In genomic region chr12:49842519-49843352, GRCh38 we compare ENCODE assay signal across 8 cellular contexts. TPM values are rescaled to one million over a fixed set of nuclear protein-coding genes. Genes with fewer than 3 reads are reported as not detected.
DNase-seq lines count a peak whose midpoint lies in the region; ATAC-seq, FAIRE-seq and TF ChIP-seq lines count a peak whose summit lies in the region.

Gene BCDIN3D, minus strand, starts transcription at chr12:49843106. Its CDS starts 19 bp downstream, at chr12:49843087.

- peak within 1 kb of the TSS; percentile 14 to 60 (median 60) for H3K9ac ChIP-seq in H1 (replicated peaks in 1 of 4; ENCODE audit: extremely low read depth in 1 of 4, low read depth in 3 of 4, low read length in 3 of 4)

- POLR2A ChIA-PET in H1 (lab: Charles Lee; ENCODE audit: partially characterized antibody) = interaction anchor here (0.6 to 4.0 kb wide), 12 partner anchors 9 to 242 kb away, joined by 3 to 35 read pairs (median 4); partner anchors contain the start of genes NCKAP5L, SMARCD1 and TMBIM6

- no peaks in the 10 kb centered on the region for H3K79me1 ChIP-seq in H1 (ENCODE audit: low read depth, low read length)

- DNase-seq in COLO668 (lab: John Stamatoyannopoulos, UW; ENCODE audit: unreplicated experiment) (peak; percentile 88), HT1080 (ENCODE audit: low read depth) (peak; percentile 96), NOMO-1 (lab: John Stamatoyannopoulos, UW; ENCODE audit: unreplicated experiment in 2 of 2) (peak; percentile 90 to 91), H1 (ENCODE audit: low read depth in 1 of 2, low spot score in 2 of 2) (peak in 1 of 2 experiments; percentile 83), mesothelial cell of epicardium (ENCODE audit: low spot score in 2 of 2, unreplicated experiment in 2 of 2) (peak; percentile 79 to 89)
- peak; percentile 94 for DNase-seq in activated CD8-positive, alpha-beta memory T cell treated with anti-CD3 and anti-CD28 coated beads, Interleukin-2, amount 10 ng/mL, durations not matched to agents 7 days and 5 days
- peak; percentile 84 to 85 for DNase-seq in stimulated activated CD8-positive, alpha-beta memory T cell treated with anti-CD3 and anti-CD28 coated beads, Interleukin-15, amount 100 ng/mL, for 4 hours (ENCODE audit: low read depth in 2 of 2)

- H4K5ac ChIP-seq in H1 (ENCODE audit: insufficient read length, low read depth, low read length) = peak within 1 kb of the TSS; percentile 71

- H3K14ac ChIP-seq in H1 (ENCODE audit: insufficient read length) = no peak within 1 kb of the TSS

- no peak for TF ChIP-seq RAD21 in H1 (IDR thresholded peaks at IDR 0.05 in 1 of 2, conservative IDR thresholded peaks at IDR 0.05 in 1 of 2; ENCODE audit: low read depth in 2 of 2, low read length in 2 of 2)

- no peak for TF ChIP-seq CTCF in H1 (IDR thresholded peaks at IDR 0.05; ENCODE audit: control extremely low read depth in 1 of 3, insufficient read depth in 1 of 3, low read depth in 1 of 3, low read length in 3 of 3)
- TF ChIP-seq CTCF in mesothelial cell of epicardium (IDR thresholded peaks at IDR 0.05; ENCODE audit: unreplicated experiment) = no peak

- TF ChIP-seq EP300 in H1 (IDR thresholded peaks at IDR 0.05; ENCODE audit: borderline replicate concordance in 1 of 2, low read depth in 2 of 2, low read length in 2 of 2) = no peak

- H3K27me3 Mint-ChIP-seq in activated CD8-positive, alpha-beta memory T cell treated with anti-CD3 and anti-CD28 coated beads, Interleukin-2, amount 10 ng/mL, durations not matched to agents 7 days and 5 days = no peaks in the 10 kb centered on the region
- peaks cover 21% of the 10 kb centered on the region for H3K27me3 Mint-ChIP-seq in mesothelial cell of epicardium (ENCODE audit: low read depth)

- H4K8ac ChIP-seq in H1 (ENCODE audit: extremely low read depth, insufficient read depth, low read length) = peak within 1 kb of the TSS; percentile 54; the same call in 1 of the 2 replicates

- no peak within 1 kb of the TSS for H3K4ac ChIP-seq in H1 (replicated peaks; ENCODE audit: insufficient read length, low read depth, low read length)

- H2AK5ac ChIP-seq in H1 (ENCODE audit: low read depth, low read length) = no peak within 1 kb of the TSS

- no peaks in the 10 kb centered on the region for H3K27me3 ChIP-seq in H1 (replicated peaks in 1 of 4; ENCODE audit: control insufficient read depth in 3 of 4, extremely low read depth in 1 of 4, insufficient read depth in 3 of 4, low read length in 3 of 4)

- H3K56ac ChIP-seq in H1 (replicated peaks; ENCODE audit: insufficient read length, low read depth, low read length) = peak within 1 kb of the TSS; percentile 24

- peak within 1 kb of the TSS; percentile 67 to 84 for H3K4me2 ChIP-seq in H1 (ENCODE audit: insufficient read depth in 1 of 2, low read depth in 2 of 2, low read length in 2 of 2)

- H2BK15ac ChIP-seq in H1 (ENCODE audit: low read length) = no peak within 1 kb of the TSS

- H3K9me3 Mint-ChIP-seq in activated CD8-positive, alpha-beta memory T cell treated with anti-CD3 and anti-CD28 coated beads, Interleukin-2, amount 10 ng/mL, durations not matched to agents 7 days and 5 days (ENCODE audit: low read depth) = no peaks in the 10 kb centered on the region
- no peaks in the 10 kb centered on the region for H3K9me3 Mint-ChIP-seq in mesothelial cell of epicardium

- H2BK5ac ChIP-seq in H1 (ENCODE audit: low read depth, low read length) = peak within 1 kb of the TSS; percentile 68

- H3K79me2 ChIP-seq in H1 (ENCODE audit: control insufficient read depth in 1 of 2, insufficient read depth in 2 of 2, low read length in 2 of 2) = no peaks in the 10 kb centered on the region; a peak in 1 of 4 replicates

- peak within 1 kb of the TSS; percentile 62 for H3K27ac ChIP-seq in H1 (ENCODE audit: low read depth, low read length)

- FAIRE-seq in H1 (lab: Jason Lieb, UNC) = no peak

- H3K4me1 Mint-ChIP-seq in activated CD8-positive, alpha-beta memory T cell treated with anti-CD3 and anti-CD28 coated beads, Interleukin-2, amount 10 ng/mL, durations not matched to agents 7 days and 5 days = peaks cover 37% of the 10 kb centered on the region
- peaks cover 20% of the 10 kb centered on the region for H3K4me1 Mint-ChIP-seq in mesothelial cell of epicardium

- H2AFZ ChIP-seq in H1 (ENCODE audit: low read length) = peak within 1 kb of the TSS; percentile 82

- peaks cover 4% of the 10 kb centered on the region for H3K36me3 Mint-ChIP-seq in activated CD8-positive, alpha-beta memory T cell treated with anti-CD3 and anti-CD28 coated beads, Interleukin-2, amount 10 ng/mL, durations not matched to agents 7 days and 5 days
- no peaks in the 10 kb centered on the region for H3K36me3 Mint-ChIP-seq in mesothelial cell of epicardium

- H3K18ac ChIP-seq in H1 (ENCODE audit: extremely low read depth, low read length) = peak within 1 kb of the TSS; percentile 81

- H3K4me3 ChIP-seq in H1 (ENCODE audit: extremely low read depth in 1 of 4, insufficient read depth in 2 of 4, low read depth in 3 of 4, low read length in 4 of 4) = peak within 1 kb of the TSS; percentile 63 to 90 (median 84)

- CTCF ChIA-PET in activated CD8-positive, alpha-beta memory T cell treated with anti-CD3 and anti-CD28 coated beads, Interleukin-2, amount 10 ng/mL, durations not matched to agents 7 days and 5 days (lab: Charles Lee) = interaction anchor here (0.7 to 2.6 kb wide), 10 partner anchors 10 to 228 kb away, joined by 3 to 10 read pairs (median 4); partner anchors contain the start of genes NCKAP5L and TMBIM6
- CTCF ChIA-PET in H1 (lab: Charles Lee; ENCODE audit: partially characterized antibody) = interaction anchor here (1.2 to 5.0 kb wide), 7 partner anchors 12 to 228 kb away, joined by 3 to 75 read pairs (median 7); no protein-coding TSS in a partner anchor

- no peak within 1 kb of the TSS for H2BK120ac ChIP-seq in H1 (replicated peaks; ENCODE audit: low read depth, low read length)

- peaks cover 2 to 5% (median 4%) of the 10 kb centered on the region in 4 experiments; a peak in 4 of 7 replicates for H3K4me1 ChIP-seq in H1 (replicated peaks in 1 of 4; ENCODE audit: control insufficient read depth in 3 of 4, insufficient read depth in 4 of 4, low read length in 3 of 4)

- H3K36me3 ChIP-seq in H1 (ENCODE audit: control insufficient read depth in 2 of 4, insufficient read depth in 4 of 4, low read length in 3 of 4) = no peaks in the 10 kb centered on the region

- no peaks in the 10 kb centered on the region for H3K9me3 ChIP-seq in H1 (ENCODE audit: insufficient read depth in 2 of 2, low read depth in 1 of 2, low read length in 1 of 2)

- H3K23ac ChIP-seq in H1 (ENCODE audit: insufficient read length) = no peak within 1 kb of the TSS

- H4K20me1 ChIP-seq in H1 (replicated peaks in 1 of 2; ENCODE audit: control insufficient read depth in 1 of 2, insufficient read depth in 2 of 2, low read length in 2 of 2) = peaks cover 0 to 1% of the 10 kb centered on the region in 2 experiments

- H3K27ac Mint-ChIP-seq in activated CD8-positive, alpha-beta memory T cell treated with anti-CD3 and anti-CD28 coated beads, Interleukin-2, amount 10 ng/mL, durations not matched to agents 7 days and 5 days = peak within 1 kb of the TSS; percentile 90
- peak within 1 kb of the TSS; percentile 99 for H3K27ac Mint-ChIP-seq in mesothelial cell of epicardium

- H2BK12ac ChIP-seq in H1 (ENCODE audit: low read depth, low read length) = no peak within 1 kb of the TSS

- H2BK20ac ChIP-seq in H1 (ENCODE audit: low read length) = no peak within 1 kb of the TSS

- ATAC-seq in GM21367 (IDR thresholded peaks at IDR 0.05; ENCODE audit: unreplicated experiment) = peak; percentile 70
- peak; percentile 96 for ATAC-seq in activated CD8-positive, alpha-beta memory T cell treated with anti-CD3 and anti-CD28 coated beads, Interleukin-2, amount 10 ng/mL, durations not matched to agents 7 days and 5 days

- peak in 1 of 2 experiments; percentile 80; a peak in 2 of 3 replicates for TF ChIP-seq POLR2A in H1 (IDR thresholded peaks at IDR 0.05; ENCODE audit: control extremely low read depth in 1 of 2, low read depth in 2 of 2, low read length in 2 of 2)

- peaks cover 4% of the 10 kb centered on the region; the same call in 1 of the 2 replicates for H3K23me2 ChIP-seq in H1 (ENCODE audit: low read depth, low read length)

- peak within 1 kb of the TSS; percentile 29 for H4K91ac ChIP-seq in H1 (replicated peaks; ENCODE audit: insufficient read length, low read length)

- 2% methylated on average over 51 of the region's 55 CpGs; no CpG with 5 or more reads in 1 of the 2 experiments for WGBS in H1 (ENCODE audit: extremely low coverage in 1 of 2, insufficient coverage in 1 of 2, insufficient read length in 1 of 2, insufficient replicate concordance in 2 of 2, low coverage in 1 of 2, low lambda C conversion rate in 2 of 2, missing lambda C conversion rate in 1 of 2), 2 experiments

- peak within 1 kb of the TSS; percentile 91 for H3K4me3 Mint-ChIP-seq in activated CD8-positive, alpha-beta memory T cell treated with anti-CD3 and anti-CD28 coated beads, Interleukin-2, amount 10 ng/mL, durations not matched to agents 7 days and 5 days
- peak within 1 kb of the TSS; percentile 90 for H3K4me3 Mint-ChIP-seq in mesothelial cell of epicardium

TF ChIP-seq in H1, 55 proteins besides CTCF, POLR2A, EP300 and RAD21 (continues in another document):
- peak; percentile 52 to 81; a peak in 2 of 4 replicates for TF ChIP-seq HDAC2 (IDR thresholded peaks at IDR 0.05; ENCODE audit: borderline replicate concordance in 1 of 2, low read depth in 2 of 2, low read length in 2 of 2)
- peak; percentile 16; the same call in 1 of the 2 replicates for TF ChIP-seq NRF1 (IDR thresholded peaks at IDR 0.05; ENCODE audit: low read depth, low read length)
- TF ChIP-seq BACH1 (IDR thresholded peaks at IDR 0.05; ENCODE audit: low read length) = peak; percentile 77
- TF ChIP-seq TAF7 (optimal IDR thresholded peaks at IDR 0.05; ENCODE audit: borderline replicate concordance, low read depth, low read length) = no peak

RNA-seq across cellular contexts. Expression of gene BCDIN3D, which starts in this region (rescaled TPM):
- total RNA-seq in HT1080 (2014; rRNA removed; shearing (Covaris generic)) = 2.4 and 3.3 TPM in 2 replicates
- 3.4 and 3.8 TPM in 2 replicates for polyA plus RNA-seq in HT1080 (2015; cell fraction: cytosol; rRNA removed)
- 3.3 and 6.4 TPM in 2 replicates for polyA plus RNA-seq in HT1080 (2015; cell fraction: nucleus; rRNA removed)
- total RNA-seq in activated CD8-positive, alpha-beta memory T cell treated with anti-CD3 and anti-CD28 coated beads, Interleukin-2, amount 10 ng/mL, durations not matched to agents 7 days and 5 days = 1 to 10 TPM; 8.2 to 8.3 TPM
- total RNA-seq in H1 (2021; fragmentation: NEBNext Ultra II Directional; extraction: Animal tissue kit (Norgen Biotek cat#: 25700)) = 2.4 and 2.5 TPM in 2 replicates
- 1.6 TPM in 2 replicates for polyA plus RNA-seq in H1 (2011; rRNA removed)
- polyA plus RNA-seq in H1 (2011; cell fraction: cytosol; rRNA removed) = 2.0 TPM
- polyA plus RNA-seq in H1 (2011; cell fraction: nucleus; rRNA removed) = 1.5 TPM
- polyA plus RNA-seq in H1 (2012, experiment 1 of 2) = 1.7 to 3.4 TPM (median 2.0 TPM) in 4 replicates
- polyA plus RNA-seq in H1 (2012, experiment 2 of 2) = 1.7 TPM
- polyA plus RNA-seq in H1 (2013, experiment 1 of 2) = 2.2 TPM
- 2.5 TPM for polyA plus RNA-seq in H1 (2013, experiment 2 of 2)
- 2.4 and 2.7 TPM in 2 replicates for polyA minus RNA-seq in H1 (2011; rRNA and poly(A)+ RNA removed)
- 0.59 TPM for polyA minus RNA-seq in H1 (2011; cell fraction: cytosol; rRNA and poly(A)+ RNA removed)
- 1.3 TPM for polyA minus RNA-seq in H1 (2011; cell fraction: nucleus; rRNA and poly(A)+ RNA removed)
- total RNA-seq in mesothelial cell of epicardium = 5.3 to 5.7 TPM (median 5.6 TPM) in 3 replicates
